ENCODE assay signal across 18 cellular contexts in genomic region chr22:25364736-25365241, GRCh38.
A peak's percentile ranks its signal among the peaks of the same experiment; 100 is the strongest.
DNase-seq lines count a peak whose midpoint lies in the region; ATAC-seq and TF ChIP-seq lines count a peak whose summit lies in the region.
"Had no signal": no experiment of that assay in that cellular context is flagged by ENCODE, and none has a peak within 500 bp of the region (broad histone marks: within the 10 kb centered on the region; RNA-seq: fewer than 3 reads in every experiment).

No MANE protein-coding gene starts in this region.

- H3K27ac Mint-ChIP-seq in glutamatergic neuron (ENCODE audit: unreplicated experiment) = no peak overlapping the region
- H3K27ac Mint-ChIP-seq: CD4-positive, alpha-beta T cell had no signal

- H3K36me3 Mint-ChIP-seq in glutamatergic neuron (ENCODE audit: unreplicated experiment) = no peaks in the 10 kb centered on the region

- TF ChIP-seq CTCF in glutamatergic neuron (IDR thresholded peaks at IDR 0.05; ENCODE audit: partially characterized antibody, unreplicated experiment) (no peak), coronary artery (IDR thresholded peaks at IDR 0.05) (no peak)

- H3K79me1 ChIP-seq in neuronal stem cell (ENCODE audit: low read depth, low read length) = peaks cover 10% of the 10 kb centered on the region

- no peak overlapping the region for H2BK120ac ChIP-seq in neuronal stem cell (ENCODE audit: low read depth, low read length)

- H3K27ac ChIP-seq in neuronal stem cell (replicated peaks; ENCODE audit: low read length) (no peak overlapping the region), coronary artery (no peak overlapping the region)
- H3K27ac ChIP-seq: SK-N-MC had no signal

- H3K9me3 Mint-ChIP-seq in glutamatergic neuron (ENCODE audit: unreplicated experiment) = peaks cover 4% of the 10 kb centered on the region
- H3K9me3 Mint-ChIP-seq: CD4-positive, alpha-beta T cell had no signal

- H4K91ac ChIP-seq in neuronal stem cell (ENCODE audit: low read depth, low read length, poor library complexity) = no peak overlapping the region

- H3K4me3 ChIP-seq in neuronal stem cell (ENCODE audit: low read length in 2 of 2) = no peak overlapping the region
- no peak overlapping the region for H3K4me3 ChIP-seq in coronary artery
- H3K4me3 ChIP-seq: ovary, SK-N-MC had no signal

- H2AFZ ChIP-seq in neuronal stem cell (ENCODE audit: low read length) = no peak overlapping the region

- intact Hi-C loops in Right ventricle myocardium superior (cut with DNase I) (loop anchor here (5.0 kb wide), 1 partner anchor 38 kb away; no protein-coding TSS in a partner anchor), left cardiac atrium (cut with DNase I) (loop anchor here (5.0 to 10.0 kb wide), 2 partner anchors 60 to 83 kb away; no protein-coding TSS in a partner anchor)

- H3K14ac ChIP-seq in neuronal stem cell (ENCODE audit: low read length) = no peak overlapping the region

- H2BK15ac ChIP-seq in neuronal stem cell (ENCODE audit: low read length) = no peak overlapping the region

- no peak overlapping the region for H3K4ac ChIP-seq in neuronal stem cell (ENCODE audit: low read length)

- no peak overlapping the region for H2AK5ac ChIP-seq in neuronal stem cell (ENCODE audit: low read depth, low read length)

- H3K27me3 Mint-ChIP-seq in glutamatergic neuron (ENCODE audit: unreplicated experiment) = peaks cover 13% of the 10 kb centered on the region
- H3K27me3 Mint-ChIP-seq: CD4-positive, alpha-beta T cell had no signal

- H3K36me3 ChIP-seq in neuronal stem cell (replicated peaks in 1 of 2; ENCODE audit: control insufficient read depth in 2 of 2, insufficient read depth in 2 of 2, low read length in 2 of 2) = peaks cover 4 to 6% of the 10 kb centered on the region in 2 donors
- H3K36me3 ChIP-seq: ovary had no signal

- no peak overlapping the region for H3K4me2 ChIP-seq in neuronal stem cell (ENCODE audit: insufficient read depth, low read length, poor library complexity, severe bottlenecking)

- H3K9me3 ChIP-seq in neuronal stem cell (replicated peaks in 1 of 2; ENCODE audit: control insufficient read depth in 2 of 2, insufficient read depth in 1 of 2, low read depth in 1 of 2, low read length in 2 of 2) = no peaks in the 10 kb centered on the region
- H3K9me3 ChIP-seq: ovary had no signal

- ATAC-seq in Right ventricle myocardium superior (ENCODE audit: poor library complexity) (no peak), left cardiac atrium (no peak)

- no CpG with 5 or more reads among the region's 13 CpGs for WGBS in neuronal stem cell (ENCODE audit: extremely low coverage in 2 of 2, insufficient read length in 2 of 2, insufficient replicate concordance in 1 of 2), 2 donors

- H2BK5ac ChIP-seq in neuronal stem cell (ENCODE audit: low read length) = no peak overlapping the region

- H3K9ac ChIP-seq in neuronal stem cell (ENCODE audit: low read depth, low read length, poor library complexity) = no peak overlapping the region

- H3K4me1 Mint-ChIP-seq in glutamatergic neuron (ENCODE audit: low read depth, unreplicated experiment) = peaks cover 9% of the 10 kb centered on the region

- no peak overlapping the region for H3K23ac ChIP-seq in neuronal stem cell (ENCODE audit: low read depth, low read length, poor library complexity)

- DNase-seq in Right ventricle myocardium superior = peak; percentile 38
- DNase-seq in left cardiac atrium = no peak
- peak; percentile 15 for DNase-seq in glutamatergic neuron
- DNase-seq in neuronal stem cell (ENCODE audit: low spot score) = no peak
- no peak for DNase-seq in central memory CD4-positive, alpha-beta T cell
- no peak for DNase-seq in NCI-H128 (lab: John Stamatoyannopoulos, UW; ENCODE audit: unreplicated experiment)
- DNase-seq in inferior parietal cortex (ENCODE audit: extremely low spot score) = no peak
- DNase-seq in coronary artery (ENCODE audit: low spot score) = no peak
- DNase-seq: activated CD4-positive, alpha-beta T cell treated with anti-CD3 and anti-CD28 coated beads for 1 hour; activated gamma-delta T cell treated with Interleukin-2 at 50 U/mL for 16 hours; amygdala; CD4-positive, alpha-beta T cell; NCI-H1417 treated with DMSO at 0.1 percent for 48 hours; NCI-H2171; stimulated activated CD4-positive, alpha-beta T cell treated with anti-CD3 and anti-CD28 coated beads, Interleukin-4, amount 100 ng/mL, for 24 hours; T-helper 9 cell had no signal

- H4K8ac ChIP-seq in neuronal stem cell (ENCODE audit: low read depth, low read length) = no peak overlapping the region

- peak overlapping the region; percentile 57 for H3K18ac ChIP-seq in neuronal stem cell (ENCODE audit: low read length)

- H3K4me3 Mint-ChIP-seq in glutamatergic neuron (ENCODE audit: unreplicated experiment) = no peak overlapping the region
- H3K4me3 Mint-ChIP-seq: CD4-positive, alpha-beta T cell had no signal

- H3K27me3 ChIP-seq in neuronal stem cell (ENCODE audit: control insufficient read depth in 3 of 3, insufficient read depth in 3 of 3, low read depth in 1 of 3, low read length in 3 of 3) = no peaks in the 10 kb centered on the region
- H3K27me3 ChIP-seq: ovary had no signal

- peaks cover 0 to 2% of the 10 kb centered on the region in 2 donors for H3K4me1 ChIP-seq in neuronal stem cell (ENCODE audit: control insufficient read depth in 2 of 2, insufficient read depth in 1 of 2, low read depth in 1 of 2, low read length in 2 of 2)

- no peak overlapping the region for H2BK12ac ChIP-seq in neuronal stem cell (ENCODE audit: low read length)

Comparison
In these comparisons a context has a peak if more than half of its experiments do, and no peak if none do; other contexts are left out.
1. DNase-seq: peak in Right ventricle myocardium superior (single experiment) and glutamatergic neuron (single experiment); none in left cardiac atrium (single experiment), neuronal stem cell (single experiment), central memory CD4-positive, alpha-beta T cell (single experiment), NCI-H128 (single experiment), inferior parietal cortex (single experiment) and coronary artery (single experiment).